11 cellular contexts compared by ENCODE assay signal in the genomic region with DNA sequence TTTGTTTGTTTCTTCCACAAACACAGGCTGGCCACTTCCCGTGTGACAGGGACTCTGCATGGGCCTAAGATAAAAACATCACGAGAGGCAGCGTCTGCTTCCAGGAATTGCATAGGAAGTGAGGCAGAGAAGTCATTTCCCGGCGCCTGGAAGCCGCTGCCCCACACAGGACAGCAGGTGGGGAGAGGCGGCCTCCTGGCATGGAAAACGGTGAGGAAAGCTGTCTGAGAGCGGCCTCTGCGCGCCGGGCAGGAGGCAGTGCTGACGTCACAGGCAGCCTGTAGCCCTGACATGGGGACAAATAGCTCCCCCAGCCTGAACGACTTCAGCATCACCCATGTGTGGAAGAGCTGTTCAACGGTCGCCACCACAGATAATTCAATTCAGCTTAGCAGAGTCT.
DNase-seq lines count a peak whose midpoint lies in the region; ATAC-seq and TF ChIP-seq lines count a peak whose summit lies in the region.
"Had no signal": no experiment of that assay in that cellular context is flagged by ENCODE, and none has a peak within 500 bp of the region (broad histone marks: within the 10 kb centered on the region; RNA-seq: fewer than 3 reads in every experiment).

No MANE protein-coding gene starts in this region.

- H4K5ac ChIP-seq in IMR-90 (ENCODE audit: low read depth, low read length) = no peak overlapping the region

- peak overlapping the region; percentile 81 for H4K91ac ChIP-seq in IMR-90 (ENCODE audit: insufficient read depth, low read depth, low read length)

- no peak overlapping the region for H3K18ac ChIP-seq in IMR-90 (ENCODE audit: low read depth, low read length)

- no peak overlapping the region for H3K4me3 Mint-ChIP-seq in endodermal cell
- H3K4me3 Mint-ChIP-seq: CD4-positive, alpha-beta memory T cell had no signal

- TF ChIP-seq POLR2A in IMR-90 (IDR thresholded peaks at IDR 0.05; ENCODE audit: low read depth, low read length) = no peak

- H3K27ac ChIP-seq in ACC112 (ENCODE audit: low read depth, low read length) (no peak overlapping the region), IMR-90 (ENCODE audit: insufficient read depth, low read length) (no peak overlapping the region; the same call in 1 of the 2 replicates), endodermal cell (ENCODE audit: low read depth, low read length) (peak overlapping the region; percentile 61)

- H3K27me3 ChIP-seq in ACC112 (ENCODE audit: insufficient read depth, low read length) (no peaks in the 10 kb centered on the region), IMR-90 (ENCODE audit: control insufficient read depth, insufficient read depth, low read length) (no peaks in the 10 kb centered on the region), endodermal cell (ENCODE audit: control insufficient read depth, insufficient read depth, low read length, poor library complexity, severe bottlenecking) (peaks cover 6% of the 10 kb centered on the region)

- H3K36me3 ChIP-seq in ACC112 (ENCODE audit: insufficient read depth, low read length) (no peaks in the 10 kb centered on the region), IMR-90 (ENCODE audit: control insufficient read depth, insufficient read depth, low read length) (no peaks in the 10 kb centered on the region), endodermal cell (ENCODE audit: control insufficient read depth, insufficient read depth, low read length) (no peaks in the 10 kb centered on the region)

- peaks cover 10% of the 10 kb centered on the region for H3K4me1 Mint-ChIP-seq in endodermal cell
- H3K4me1 Mint-ChIP-seq: CD4-positive, alpha-beta memory T cell had no signal

- no peak overlapping the region for H3K27ac Mint-ChIP-seq in endodermal cell
- H3K27ac Mint-ChIP-seq: CD4-positive, alpha-beta memory T cell; progenitor cell of endocrine pancreas had no signal

- H2BK120ac ChIP-seq in IMR-90 (ENCODE audit: low read depth, low read length) = peak overlapping the region; percentile 31

- 17% methylated on average over 7 of the region's 16 CpGs; no CpG with 5 or more reads in 1 of the 2 experiments for WGBS in IMR-90 (ENCODE audit: extremely low coverage in 2 of 2, insufficient read length in 1 of 2), 2 experiments
- WGBS in endodermal cell (ENCODE audit: insufficient coverage in 1 of 2, insufficient read length in 1 of 2), 2 experiments = 46 to 56% methylated on average over 9 to 16 of the region's 16 CpGs

- H3K9ac ChIP-seq in IMR-90 (ENCODE audit: low read depth, low read length) = no peak overlapping the region
- H3K9ac ChIP-seq in endodermal cell (ENCODE audit: extremely low read depth, low read length, poor library complexity, severe bottlenecking) = peak overlapping the region; percentile 27

- H3K9me1 ChIP-seq in IMR-90 (ENCODE audit: insufficient read depth, low read length) = peaks cover 18% of the 10 kb centered on the region

- H3K4me3 ChIP-seq in ACC112 (ENCODE audit: low read depth, low read length) = peak overlapping the region; percentile 48; the same call in 1 of the 2 replicates
- no peak overlapping the region for H3K4me3 ChIP-seq in IMR-90 (ENCODE audit: insufficient read depth, low read depth, low read length)
- no peak overlapping the region for H3K4me3 ChIP-seq in endodermal cell (ENCODE audit: low read length)

- H2AFZ ChIP-seq in ACC112 (ENCODE audit: low read length, unreplicated experiment) (peak overlapping the region; percentile 5), IMR-90 (replicated peaks; ENCODE audit: low read length, poor library complexity) (peak overlapping the region; percentile 60)

- H3K9me3 ChIP-seq in IMR-90 (ENCODE audit: control insufficient read depth, insufficient read depth, low read length) (no peaks in the 10 kb centered on the region), endodermal cell (ENCODE audit: control insufficient read depth, low read length) (no peaks in the 10 kb centered on the region)

- intact Hi-C loops in IMR-90 (cut with micrococcal nuclease) = no loop called here

- POLR2A ChIA-PET in IMR-90 (lab: Charles Lee; ENCODE audit: unreplicated experiment) = no interaction called here

- in situ Hi-C loops in IMR-90 (cut with MboI; ENCODE audit: low sequenced_read_pairs) = no loop called here

- peak overlapping the region; percentile 92 for H2AK5ac ChIP-seq in IMR-90 (ENCODE audit: low read depth, low read length)

- no peak for TF ChIP-seq CTCF in IMR-90 (conservative IDR thresholded peaks at IDR 0.05; ENCODE audit: low read depth, low read length)
- no peak for TF ChIP-seq CTCF in endodermal cell (conservative IDR thresholded peaks at IDR 0.05)

- CTCF ChIA-PET in IMR-90 (lab: Yijun Ruan, JAX) = interaction anchor here (0.8 to 1.8 kb wide), 2 partner anchors 55 to 126 kb away, joined by 3 to 5 read pairs; no protein-coding TSS in a partner anchor

- no peaks in the 10 kb centered on the region for H3K79me2 ChIP-seq in ACC112 (ENCODE audit: control insufficient read depth, insufficient read depth, low read length, unreplicated experiment)

- H3K4ac ChIP-seq in IMR-90 (ENCODE audit: low read depth, low read length) = peak overlapping the region; percentile 61; the same call in 1 of the 2 replicates

- H3K23ac ChIP-seq in IMR-90 (ENCODE audit: low read depth, low read length) = no peak overlapping the region

- H3K79me1 ChIP-seq in IMR-90 (ENCODE audit: low read depth in 1 of 2, low read length in 2 of 2) = no peaks in the 10 kb centered on the region

- BruUV-seq in IMR-90 (replicated peaks; lab: Mats Ljungman, UMichigan) = no TSS peak

- dilution Hi-C loops in IMR-90 (cut with HindIII; ENCODE audit: low sequenced_read_pairs, unreplicated experiment) = no loop called here

- H2BK20ac ChIP-seq in IMR-90 (ENCODE audit: low read depth, low read length) = peak overlapping the region; percentile 53; the same call in 1 of the 2 replicates

- H3K36me3 Mint-ChIP-seq in endodermal cell (ENCODE audit: low read depth) = no peaks in the 10 kb centered on the region
- H3K36me3 Mint-ChIP-seq: CD4-positive, alpha-beta memory T cell had no signal

- H3K4me1 ChIP-seq in ACC112 (ENCODE audit: control insufficient read depth, insufficient read depth, low read length, unreplicated experiment) (peaks cover 22% of the 10 kb centered on the region), IMR-90 (ENCODE audit: control insufficient read depth, insufficient read depth, low read length) (peaks cover 28% of the 10 kb centered on the region), endodermal cell (ENCODE audit: control insufficient read depth, insufficient read depth, low read length) (peaks cover 5% of the 10 kb centered on the region)

- peak overlapping the region; percentile 8; the same call in 1 of the 2 replicates for H3K56ac ChIP-seq in IMR-90 (ENCODE audit: extremely low read depth, insufficient read depth, low read length)

- peak overlapping the region; percentile 17; the same call in 1 of the 2 replicates for H3K14ac ChIP-seq in IMR-90 (replicated peaks; ENCODE audit: low read depth, low read length)

- H2BK5ac ChIP-seq in IMR-90 (ENCODE audit: low read depth, low read length, poor library complexity, severe bottlenecking) = no peak overlapping the region

- H3K4me2 ChIP-seq in IMR-90 (ENCODE audit: low read depth, low read length) = no peak overlapping the region

- peak; percentile 53 for DNase-seq in IMR-90
- peak; percentile 84 for DNase-seq in endodermal cell
- DNase-seq in lung microvascular endothelial cell (ENCODE audit: low read depth in 2 of 2) = peak; percentile 87 to 91
- DNase-seq in foreskin melanocyte = no peak
- no peak for DNase-seq in 8988T
- DNase-seq in cortex of kidney (lab: John Stamatoyannopoulos, UW) = no peak
- DNase-seq: CD4-positive, alpha-beta memory T cell; NCI-H1105 treated with DMSO at 0.1 percent for 48 hours had no signal

- peaks cover 20% of the 10 kb centered on the region for H3K27me3 Mint-ChIP-seq in endodermal cell (ENCODE audit: insufficient read depth)

- no peaks in the 10 kb centered on the region; the same call in 1 of the 2 replicates for H4K20me1 ChIP-seq in IMR-90 (ENCODE audit: insufficient read depth, low read length)

- H2AK9ac ChIP-seq in IMR-90 (replicated peaks; ENCODE audit: low read depth, low read length, poor library complexity) = no peak overlapping the region

- TF ChIP-seq RAD21 in IMR-90 (IDR thresholded peaks at IDR 0.05; ENCODE audit: low read length) = no peak

- H4K8ac ChIP-seq in IMR-90 (ENCODE audit: low read depth in 2 of 2, low read length in 2 of 2) = peak overlapping the region in 1 of 2 experiments; percentile 58; a peak in 2 of 4 replicates

- no peak overlapping the region for H2BK15ac ChIP-seq in IMR-90 (ENCODE audit: low read depth, low read length)

- H3K9me3 Mint-ChIP-seq in endodermal cell = no peaks in the 10 kb centered on the region
- H3K9me3 Mint-ChIP-seq: CD4-positive, alpha-beta memory T cell had no signal

- ATAC-seq in IMR-90 (ENCODE audit: low read depth) (peak; percentile 6), HG03139 (IDR thresholded peaks at IDR 0.05; ENCODE audit: unreplicated experiment) (no peak)

TF ChIP-seq in IMR-90, 13 proteins besides CTCF, POLR2A, EP300 and RAD21:
- TF ChIP-seq CHD1 (IDR thresholded peaks at IDR 0.05; ENCODE audit: low read depth, low read length) (no peak), NFE2L2 (IDR thresholded peaks at IDR 0.05; ENCODE audit: low read depth, low read length) (no peak), CEBPB (IDR thresholded peaks at IDR 0.05; ENCODE audit: low read depth, low read length) (no peak), RFX5 (IDR thresholded peaks at IDR 0.05; ENCODE audit: low read depth, low read length) (no peak)

Comparison
In these comparisons a context has a peak if more than half of its experiments do, and no peak if none do; other contexts are left out.
1. DNase-seq: peak in IMR-90 (single experiment), endodermal cell (single experiment) and lung microvascular endothelial cell (2 of 2); none in foreskin melanocyte (single experiment), 8988T (single experiment) and cortex of kidney (single experiment).